13 cellular contexts compared by ENCODE assay signal in the genomic region with DNA sequence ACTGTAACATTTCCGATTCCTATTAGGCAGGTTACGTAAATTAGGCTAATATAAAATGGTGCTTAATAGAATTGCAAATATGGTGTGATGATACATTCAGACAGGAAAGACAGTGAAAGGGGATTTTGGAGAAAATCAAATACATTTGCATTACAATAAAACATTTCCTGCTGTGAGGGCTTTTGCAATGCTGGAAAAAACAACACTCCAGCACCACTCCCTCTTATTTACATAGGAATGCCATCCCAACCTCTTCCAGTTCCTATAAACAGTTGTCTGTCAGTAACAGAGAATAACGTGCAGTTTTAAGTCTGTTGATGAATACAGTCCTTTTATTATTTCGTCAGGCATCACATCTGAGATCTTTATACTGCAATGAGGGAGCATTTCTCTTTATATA.
DNase-seq lines count a peak whose midpoint lies in the region; ATAC-seq and TF ChIP-seq lines count a peak whose summit lies in the region.
"Had no signal": no experiment of that assay in that cellular context is flagged by ENCODE, and none has a peak within 500 bp of the region (broad histone marks: within the 10 kb centered on the region; RNA-seq: fewer than 3 reads in every experiment).

No MANE protein-coding gene starts in this region.

- CTCF ChIA-PET in SK-N-SH (lab: Yijun Ruan, JAX), result interaction anchor here (0.9 kb wide), 1 partner anchor 11 kb away, joined by 3 read pairs; no protein-coding TSS in a partner anchor

- 0 out of 2 replicates have a peak overlapping the region, but pooled peaks have one; percentile 29 for H2AFZ ChIP-seq in SK-N-SH (ENCODE audit: low read depth)

- no peak overlapping the region for H3K4me2 ChIP-seq in SK-N-SH

- TF ChIP-seq CTCF in SK-N-SH (IDR thresholded peaks at IDR 0.05), result no peak

- H3K9me3 ChIP-seq in SK-N-SH, result no peaks in the 10 kb centered on the region
- H3K9me3 ChIP-seq: colonic mucosa, gastroesophageal sphincter, testis had no signal

- POLR2A ChIA-PET in SK-N-SH (lab: Yijun Ruan, JAX), result no interaction called here

- no peaks in the 10 kb centered on the region for H3K79me2 ChIP-seq in SK-N-SH (ENCODE audit: insufficient read depth)

- no peak for TF ChIP-seq EP300 in SK-N-SH (IDR thresholded peaks at IDR 0.05; ENCODE audit: borderline replicate concordance in 1 of 2, low read depth in 1 of 2, low read length in 1 of 2)

- no peaks in the 10 kb centered on the region for H3K9me2 ChIP-seq in SK-N-SH

- 36% methylated on average over 4 of the region's 4 CpGs for WGBS in SK-N-SH (ENCODE audit: low lambda C conversion rate)

- no peaks in the 10 kb centered on the region for H4K20me1 ChIP-seq in SK-N-SH (ENCODE audit: insufficient read depth)

- H3K4me3 ChIP-seq in SK-N-SH (ENCODE audit: low read depth in 2 of 2, low read length in 1 of 2), result no peak overlapping the region
- H3K4me3 ChIP-seq: colonic mucosa, gastroesophageal sphincter, testis had no signal

- DNase-seq in SK-N-SH, result no peak
- DNase-seq in NCI-H748 treated with DMSO at 0.1 percent for 48 hours (lab: John Stamatoyannopoulos, UW), result peak; percentile 58
- peak; percentile 50 for DNase-seq in globus pallidus (ENCODE audit: low spot score)
- no peak for DNase-seq in substantia nigra (lab: John Stamatoyannopoulos, UW)
- no peak for DNase-seq in anterior cingulate cortex (lab: John Stamatoyannopoulos, UW)
- no peak for DNase-seq in stimulated activated CD4-positive, alpha-beta T cell treated with anti-CD3 and anti-CD28 coated beads, Interleukin-2, amount 100 ng/mL, for 24 hours
- DNase-seq: activated CD4-positive, alpha-beta T cell treated with anti-CD3 and anti-CD28 coated beads for 48 hours; activated effector memory CD4-positive, alpha-beta T cell treated with anti-CD3 and anti-CD28 coated beads, Interleukin-2, amount 50 U/mL, for 16 hours; colonic mucosa; testis had no signal

- H3K27me3 ChIP-seq in SK-N-SH (ENCODE audit: insufficient read depth), result no peaks in the 10 kb centered on the region
- H3K27me3 ChIP-seq: colonic mucosa, gastroesophageal sphincter, testis had no signal

- ATAC-seq in SK-N-SH treated with all-trans-retinoic acid at 6 μM for 48 hours, result no peak
- no peak for ATAC-seq in HG02763 (IDR thresholded peaks at IDR 0.05; ENCODE audit: unreplicated experiment)
- ATAC-seq: gastroesophageal sphincter had no signal

- H3K36me3 ChIP-seq in SK-N-SH (replicated peaks in 1 of 2; ENCODE audit: control insufficient read depth in 1 of 2, insufficient read depth in 2 of 2, low read length in 1 of 2), result no peaks in the 10 kb centered on the region
- H3K36me3 ChIP-seq: colonic mucosa, gastroesophageal sphincter had no signal

- H3K27ac ChIP-seq in SK-N-SH (ENCODE audit: low read depth in 2 of 2, low read length in 1 of 2) (no peak overlapping the region), substantia nigra (ENCODE audit: low read depth, low read length, poor library complexity, severe bottlenecking) (peak overlapping the region; percentile 19)
- H3K27ac ChIP-seq: colonic mucosa, gastroesophageal sphincter, testis had no signal

- no peak overlapping the region for H3K9ac ChIP-seq in SK-N-SH

- TF ChIP-seq RAD21 in SK-N-SH (IDR thresholded peaks at IDR 0.05; ENCODE audit: low read length), result no peak

- no peaks in the 10 kb centered on the region for H3F3A ChIP-seq in SK-N-SH (replicated peaks; ENCODE audit: insufficient read depth)

- peaks cover 0 to 3% of the 10 kb centered on the region in 2 experiments; a peak in 3 of 4 replicates for H3K4me1 ChIP-seq in SK-N-SH (ENCODE audit: control insufficient read depth in 1 of 2, insufficient read depth in 2 of 2, low read depth in 1 of 2, low read length in 1 of 2)
- H3K4me1 ChIP-seq: colonic mucosa, gastroesophageal sphincter, testis had no signal

TF ChIP-seq in SK-N-SH, 30 proteins besides CTCF, POLR2A, EP300 and RAD21:
- TF ChIP-seq FOSL2 (IDR thresholded peaks at IDR 0.05; ENCODE audit: borderline replicate concordance, low read depth), result no peak

TF ChIP-seq in SK-N-SH treated with all-trans-retinoic acid at 6 μM for 48 hours, 23 proteins besides CTCF, POLR2A, EP300 and RAD21 (continues in another document):
- TF ChIP-seq ARNTL (CRISPR knock-in tag; IDR thresholded peaks at IDR 0.05; ENCODE audit: borderline replicate concordance, low read depth) (no peak), ZNF8 (CRISPR knock-in tag; IDR thresholded peaks at IDR 0.05) (no peak), PPARA (CRISPR knock-in tag; IDR thresholded peaks at IDR 0.05; ENCODE audit: borderline replicate concordance) (no peak), ZC3H10 (CRISPR knock-in tag; IDR thresholded peaks at IDR 0.05) (no peak), ESRRG (CRISPR knock-in tag; IDR thresholded peaks at IDR 0.05) (no peak), ZFP3 (CRISPR knock-in tag; IDR thresholded peaks at IDR 0.05) (no peak)
- TF ChIP-seq, protein P1, sequence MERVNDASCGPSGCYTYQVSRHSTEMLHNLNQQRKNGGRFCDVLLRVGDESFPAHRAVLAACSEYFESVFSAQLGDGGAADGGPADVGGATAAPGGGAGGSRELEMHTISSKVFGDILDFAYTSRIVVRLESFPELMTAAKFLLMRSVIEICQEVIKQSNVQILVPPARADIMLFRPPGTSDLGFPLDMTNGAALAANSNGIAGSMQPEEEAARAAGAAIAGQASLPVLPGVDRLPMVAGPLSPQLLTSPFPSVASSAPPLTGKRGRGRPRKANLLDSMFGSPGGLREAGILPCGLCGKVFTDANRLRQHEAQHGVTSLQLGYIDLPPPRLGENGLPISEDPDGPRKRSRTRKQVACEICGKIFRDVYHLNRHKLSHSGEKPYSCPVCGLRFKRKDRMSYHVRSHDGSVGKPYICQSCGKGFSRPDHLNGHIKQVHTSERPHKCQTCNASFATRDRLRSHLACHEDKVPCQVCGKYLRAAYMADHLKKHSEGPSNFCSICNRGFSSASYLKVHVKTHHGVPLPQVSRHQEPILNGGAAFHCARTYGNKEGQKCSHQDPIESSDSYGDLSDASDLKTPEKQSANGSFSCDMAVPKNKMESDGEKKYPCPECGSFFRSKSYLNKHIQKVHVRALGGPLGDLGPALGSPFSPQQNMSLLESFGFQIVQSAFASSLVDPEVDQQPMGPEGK (CRISPR knock-in tag; IDR thresholded peaks at IDR 0.05; ENCODE audit: borderline replicate concordance), result no peak
- TF ChIP-seq, protein P2, sequence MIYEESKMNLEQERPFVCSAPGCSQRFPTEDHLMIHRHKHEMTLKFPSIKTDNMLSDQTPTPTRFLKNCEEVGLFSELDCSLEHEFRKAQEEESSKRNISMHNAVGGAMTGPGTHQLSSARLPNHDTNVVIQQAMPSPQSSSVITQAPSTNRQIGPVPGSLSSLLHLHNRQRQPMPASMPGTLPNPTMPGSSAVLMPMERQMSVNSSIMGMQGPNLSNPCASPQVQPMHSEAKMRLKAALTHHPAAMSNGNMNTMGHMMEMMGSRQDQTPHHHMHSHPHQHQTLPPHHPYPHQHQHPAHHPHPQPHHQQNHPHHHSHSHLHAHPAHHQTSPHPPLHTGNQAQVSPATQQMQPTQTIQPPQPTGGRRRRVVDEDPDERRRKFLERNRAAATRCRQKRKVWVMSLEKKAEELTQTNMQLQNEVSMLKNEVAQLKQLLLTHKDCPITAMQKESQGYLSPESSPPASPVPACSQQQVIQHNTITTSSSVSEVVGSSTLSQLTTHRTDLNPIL (CRISPR knock-in tag; IDR thresholded peaks at IDR 0.05; ENCODE audit: low read depth), result no peak
- TF ChIP-seq, protein P3, sequence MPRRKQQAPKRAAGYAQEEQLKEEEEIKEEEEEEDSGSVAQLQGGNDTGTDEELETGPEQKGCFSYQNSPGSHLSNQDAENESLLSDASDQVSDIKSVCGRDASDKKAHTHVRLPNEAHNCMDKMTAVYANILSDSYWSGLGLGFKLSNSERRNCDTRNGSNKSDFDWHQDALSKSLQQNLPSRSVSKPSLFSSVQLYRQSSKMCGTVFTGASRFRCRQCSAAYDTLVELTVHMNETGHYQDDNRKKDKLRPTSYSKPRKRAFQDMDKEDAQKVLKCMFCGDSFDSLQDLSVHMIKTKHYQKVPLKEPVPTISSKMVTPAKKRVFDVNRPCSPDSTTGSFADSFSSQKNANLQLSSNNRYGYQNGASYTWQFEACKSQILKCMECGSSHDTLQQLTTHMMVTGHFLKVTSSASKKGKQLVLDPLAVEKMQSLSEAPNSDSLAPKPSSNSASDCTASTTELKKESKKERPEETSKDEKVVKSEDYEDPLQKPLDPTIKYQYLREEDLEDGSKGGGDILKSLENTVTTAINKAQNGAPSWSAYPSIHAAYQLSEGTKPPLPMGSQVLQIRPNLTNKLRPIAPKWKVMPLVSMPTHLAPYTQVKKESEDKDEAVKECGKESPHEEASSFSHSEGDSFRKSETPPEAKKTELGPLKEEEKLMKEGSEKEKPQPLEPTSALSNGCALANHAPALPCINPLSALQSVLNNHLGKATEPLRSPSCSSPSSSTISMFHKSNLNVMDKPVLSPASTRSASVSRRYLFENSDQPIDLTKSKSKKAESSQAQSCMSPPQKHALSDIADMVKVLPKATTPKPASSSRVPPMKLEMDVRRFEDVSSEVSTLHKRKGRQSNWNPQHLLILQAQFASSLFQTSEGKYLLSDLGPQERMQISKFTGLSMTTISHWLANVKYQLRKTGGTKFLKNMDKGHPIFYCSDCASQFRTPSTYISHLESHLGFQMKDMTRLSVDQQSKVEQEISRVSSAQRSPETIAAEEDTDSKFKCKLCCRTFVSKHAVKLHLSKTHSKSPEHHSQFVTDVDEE (CRISPR knock-in tag; IDR thresholded peaks at IDR 0.05), result no peak
- TF ChIP-seq, protein P4, sequence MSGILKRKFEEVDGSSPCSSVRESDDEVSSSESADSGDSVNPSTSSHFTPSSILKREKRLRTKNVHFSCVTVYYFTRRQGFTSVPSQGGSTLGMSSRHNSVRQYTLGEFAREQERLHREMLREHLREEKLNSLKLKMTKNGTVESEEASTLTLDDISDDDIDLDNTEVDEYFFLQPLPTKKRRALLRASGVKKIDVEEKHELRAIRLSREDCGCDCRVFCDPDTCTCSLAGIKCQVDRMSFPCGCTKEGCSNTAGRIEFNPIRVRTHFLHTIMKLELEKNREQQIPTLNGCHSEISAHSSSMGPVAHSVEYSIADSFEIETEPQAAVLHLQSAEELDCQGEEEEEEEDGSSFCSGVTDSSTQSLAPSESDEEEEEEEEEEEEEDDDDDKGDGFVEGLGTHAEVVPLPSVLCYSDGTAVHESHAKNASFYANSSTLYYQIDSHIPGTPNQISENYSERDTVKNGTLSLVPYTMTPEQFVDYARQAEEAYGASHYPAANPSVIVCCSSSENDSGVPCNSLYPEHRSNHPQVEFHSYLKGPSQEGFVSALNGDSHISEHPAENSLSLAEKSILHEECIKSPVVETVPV (CRISPR knock-in tag; IDR thresholded peaks at IDR 0.05), result no peak

Comparison
In these comparisons a context has a peak if more than half of its experiments do, and no peak if none do; other contexts are left out.
1. DNase-seq: peak in NCI-H748 treated with DMSO at 0.1 percent for 48 hours (single experiment) and globus pallidus (single experiment); none in SK-N-SH (single experiment), substantia nigra (0 of 49), anterior cingulate cortex (0 of 58) and stimulated activated CD4-positive, alpha-beta T cell treated with anti-CD3 and anti-CD28 coated beads, Interleukin-2, amount 100 ng/mL, for 24 hours (0 of 2).